ENCODE assay signal across 9 cellular contexts in genomic region chr9:36924071-36924470, GRCh38.
DNase-seq lines count a peak whose midpoint lies in the region; ATAC-seq, FAIRE-seq and TF ChIP-seq lines count a peak whose summit lies in the region.
"Had no signal": no experiment of that assay in that cellular context is flagged by ENCODE, and none has a peak within 500 bp of the region (broad histone marks: within the 10 kb centered on the region; RNA-seq: fewer than 3 reads in every experiment).

No MANE protein-coding gene starts in this region.

- H3K27ac ChIP-seq in esophagus squamous epithelium: no peak overlapping the region

- H3K9me3 ChIP-seq in esophagus squamous epithelium: no peaks in the 10 kb centered on the region

- H3K4me1 ChIP-seq in esophagus squamous epithelium: peaks cover 0 to 5% (median 4%) of the 10 kb centered on the region in 3 donors

- intact Hi-C loops in esophagus squamous epithelium (cut with DNase I): no loop called here

- peak; percentile 95 for FAIRE-seq in RCC 7860 (lab: Jason Lieb, UNC)

- DNase-seq in COR-L47 (lab: John Stamatoyannopoulos, UW) (peak; percentile 38), RCC 7860 (ENCODE audit: low spot score) (peak; percentile 85), glomerular visceral epithelial cell (ENCODE audit: extremely low spot score) (peak; percentile 73), HUDEP-2 (lab: John Stamatoyannopoulos, UW; ENCODE audit: unreplicated experiment in 76 of 76) (no peak), esophagus squamous epithelium (lab: John Stamatoyannopoulos, UW) (no peak)
- DNase-seq: H7 had no signal

- H3K27me3 ChIP-seq in esophagus squamous epithelium: peaks cover 0 to 23% (median 0%) of the 10 kb centered on the region in 4 donors

- H3K36me3 ChIP-seq in esophagus squamous epithelium: no peaks in the 10 kb centered on the region

- WGBS in esophagus squamous epithelium, 2 donors: 20 to 31% methylated on average over 3 to 4 of the region's 4 CpGs

- TF ChIP-seq CTCF in esophagus squamous epithelium (IDR thresholded peaks at IDR 0.05): no peak

- no peak overlapping the region for H3K4me3 ChIP-seq in esophagus squamous epithelium

- no peak for TF ChIP-seq POLR2A in esophagus squamous epithelium (IDR thresholded peaks at IDR 0.05)

- ATAC-seq in GM21447 (IDR thresholded peaks at IDR 0.05; ENCODE audit: unreplicated experiment): peak; percentile 52
- no peak for ATAC-seq in HG03139 (IDR thresholded peaks at IDR 0.05; ENCODE audit: unreplicated experiment)
- no peak for ATAC-seq in HG02938 (IDR thresholded peaks at IDR 0.05; ENCODE audit: unreplicated experiment)

Comparison
In these comparisons a context has a peak if more than half of its experiments do, and no peak if none do; other contexts are left out.
1. DNase-seq: peak in COR-L47 (single experiment), RCC 7860 (single experiment) and glomerular visceral epithelial cell (single experiment); none in HUDEP-2 (0 of 76) and esophagus squamous epithelium (single experiment).